ENCODE assay signal across 24 cellular contexts in the genomic region with DNA sequence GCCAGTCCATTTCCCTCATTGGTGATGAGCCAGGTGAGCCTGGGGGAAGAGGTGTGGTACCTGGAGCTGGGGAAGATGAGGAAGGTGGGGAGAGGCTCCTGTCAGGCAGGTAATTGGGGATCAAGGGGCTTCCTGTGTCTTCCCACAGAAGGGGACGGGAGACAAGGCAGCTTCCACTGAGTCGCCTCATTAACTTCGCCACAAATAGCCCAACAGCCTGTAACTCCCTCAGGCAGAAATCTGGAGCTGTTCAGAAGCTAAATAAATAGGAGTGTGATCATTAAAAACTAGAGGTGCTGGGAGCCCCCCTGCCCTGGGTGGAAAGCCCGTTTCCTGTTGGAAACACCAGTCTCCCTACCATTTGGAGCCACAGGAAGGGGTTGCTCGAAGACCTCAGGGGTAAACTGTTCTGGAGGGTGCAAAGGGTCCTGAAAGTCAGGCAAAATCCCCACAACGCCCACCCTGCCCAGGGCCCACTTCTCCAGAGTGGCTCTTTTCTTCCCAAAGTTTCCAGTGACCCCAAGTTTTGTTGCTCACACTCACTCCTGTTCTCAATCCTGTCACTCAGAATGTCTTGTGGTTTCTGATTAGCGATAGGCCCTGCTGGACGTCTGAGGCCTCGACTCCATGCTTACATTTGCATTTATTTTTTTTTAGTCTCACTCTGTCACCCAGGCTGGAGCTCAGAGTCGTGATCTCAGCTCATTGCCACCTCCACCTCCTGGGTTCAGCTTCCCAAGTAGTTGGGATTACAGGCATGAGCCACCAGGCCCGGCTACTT. TPM values are rescaled to one million over a fixed set of nuclear protein-coding genes. Genes with fewer than 3 reads are reported as not detected.
A peak's percentile ranks its signal among the peaks of the same experiment; 100 is the strongest.
DNase-seq lines count a peak whose midpoint lies in the region; ATAC-seq and TF ChIP-seq lines count a peak whose summit lies in the region.
"Had no signal": no experiment of that assay in that cellular context is flagged by ENCODE, and none has a peak within 500 bp of the region (broad histone marks: within the 10 kb centered on the region; RNA-seq: fewer than 3 reads in every experiment).

No MANE protein-coding gene starts in this region.

- ATAC-seq in HG02852 (IDR thresholded peaks at IDR 0.05; ENCODE audit: unreplicated experiment) (no peak), GM18858 (IDR thresholded peaks at IDR 0.05; ENCODE audit: unreplicated experiment) (no peak)
- ATAC-seq: activated CD4-positive, alpha-beta T cell treated with anti-CD3 and anti-CD28 coated beads for 36 hours; lower lobe of right lung; Panc1; T-cell had no signal

- H3K4me1 Mint-ChIP-seq in chondrocyte (ENCODE audit: low read depth) = peaks cover 87% of the 10 kb centered on the region
- peaks cover 98% of the 10 kb centered on the region for H3K4me1 Mint-ChIP-seq in nephron progenitor cell
- H3K4me1 Mint-ChIP-seq: activated CD4-positive, alpha-beta T cell treated with anti-CD3 and anti-CD28 coated beads for 36 hours; activated naive CD8-positive, alpha-beta T cell treated with anti-CD3 and anti-CD28 coated beads for 36 hours; T-cell had no signal

- peaks cover 90% of the 10 kb centered on the region for H3K4me1 ChIP-seq in BE2C

- no peaks in the 10 kb centered on the region for H3K9me3 Mint-ChIP-seq in chondrocyte (ENCODE audit: low read depth)
- no peaks in the 10 kb centered on the region for H3K9me3 Mint-ChIP-seq in nephron progenitor cell
- H3K9me3 Mint-ChIP-seq: activated naive CD8-positive, alpha-beta T cell treated with anti-CD3 and anti-CD28 coated beads for 36 hours; IgD-negative memory B cell; T-cell had no signal

- peak; percentile 38 for DNase-seq in H4 (ENCODE audit: low spot score)
- DNase-seq in NCI-H69 (lab: John Stamatoyannopoulos, UW) = peak; percentile 88
- no peak for DNase-seq in chondrocyte (ENCODE audit: low spot score)
- no peak for DNase-seq in nephron progenitor cell
- DNase-seq in BE2C = no peak
- no peak for DNase-seq in stimulated activated CD4-positive, alpha-beta T cell treated with anti-CD3 and anti-CD28 coated beads, Interleukin-1b, Interleukin-23, amount 100 ng/mL, for 48 hours
- DNase-seq: activated CD4-positive, alpha-beta T cell treated with anti-CD3 and anti-CD28 coated beads for 36 hours; activated effector memory CD4-positive, alpha-beta T cell treated with Interleukin-2 at 50 U/mL for 16 hours; activated naive CD8-positive, alpha-beta T cell treated with anti-CD3 and anti-CD28 coated beads for 36 hours; cerebellar nuclear complex; EL; GOT3; lower lobe of right lung; NCI-H1092; NCI-H187 treated with DMSO at 0.1 percent for 48 hours; SIG-M5; stimulated activated CD4-positive, alpha-beta T cell treated with anti-CD3 and anti-CD28 coated beads, Interleukin-15, amount 100 ng/mL, for 24 hours; stimulated activated naive CD4-positive, alpha-beta T cell; T-cell; testis had no signal

- no peak overlapping the region for H3K4me3 ChIP-seq in BE2C (ENCODE audit: low read depth, low read length)
- H3K4me3 ChIP-seq: lower lobe of right lung, testis had no signal

- H3K27me3 Mint-ChIP-seq in chondrocyte (ENCODE audit: low read depth) (no peaks in the 10 kb centered on the region), nephron progenitor cell (ENCODE audit: low read depth, poor library complexity) (no peaks in the 10 kb centered on the region)
- H3K27me3 Mint-ChIP-seq: activated CD4-positive, alpha-beta T cell treated with anti-CD3 and anti-CD28 coated beads for 36 hours; activated naive CD8-positive, alpha-beta T cell treated with anti-CD3 and anti-CD28 coated beads for 36 hours had no signal

- H3K4me3 Mint-ChIP-seq in chondrocyte (ENCODE audit: unreplicated experiment) = no peak overlapping the region
- peak overlapping the region; percentile 15 for H3K4me3 Mint-ChIP-seq in nephron progenitor cell
- H3K4me3 Mint-ChIP-seq: activated CD4-positive, alpha-beta T cell treated with anti-CD3 and anti-CD28 coated beads for 36 hours; activated naive CD8-positive, alpha-beta T cell treated with anti-CD3 and anti-CD28 coated beads for 36 hours; IgD-negative memory B cell; T-cell had no signal

- H3K27me3 ChIP-seq in BE2C = no peaks in the 10 kb centered on the region
- H3K27me3 ChIP-seq: testis had no signal

- H3K36me3 Mint-ChIP-seq in chondrocyte (ENCODE audit: low read depth) = no peaks in the 10 kb centered on the region
- H3K36me3 Mint-ChIP-seq in nephron progenitor cell (ENCODE audit: low read depth) = no peaks in the 10 kb centered on the region
- H3K36me3 Mint-ChIP-seq: activated naive CD8-positive, alpha-beta T cell treated with anti-CD3 and anti-CD28 coated beads for 36 hours; T-cell had no signal

- peak overlapping the region; percentile 27 for H3K27ac Mint-ChIP-seq in chondrocyte (ENCODE audit: unreplicated experiment)
- H3K27ac Mint-ChIP-seq in nephron progenitor cell = peak overlapping the region; percentile 98
- H3K27ac Mint-ChIP-seq: activated CD4-positive, alpha-beta T cell treated with anti-CD3 and anti-CD28 coated beads for 36 hours; activated naive CD8-positive, alpha-beta T cell treated with anti-CD3 and anti-CD28 coated beads for 36 hours; T-cell had no signal

- peaks cover 26% of the 10 kb centered on the region for H3K36me3 ChIP-seq in BE2C
- H3K36me3 ChIP-seq: lower lobe of right lung had no signal

- TF ChIP-seq CTCF in chondrocyte (IDR thresholded peaks at IDR 0.05) (no peak), nephron progenitor cell (IDR thresholded peaks at IDR 0.05) (no peak), BE2C (IDR thresholded peaks at IDR 0.05; ENCODE audit: low read depth, low read length) (no peak)

- no peaks in the 10 kb centered on the region for H3K9me3 ChIP-seq in BE2C
- H3K9me3 ChIP-seq: lower lobe of right lung, testis had no signal

RNA-seq across cellular contexts. Expression of gene UNC5B, which starts 25.7 kb away (rescaled TPM):
- total RNA-seq in H4 (2014; rRNA removed; shearing (Covaris generic)) = 6.8 and 7.1 TPM in 2 replicates
- total RNA-seq in chondrocyte = 36.4 to 61.1 TPM (median 57.9 TPM) in 3 replicates
- 181 TPM for polyA plus RNA-seq in BE2C (2012; ENCODE audit: insufficient read depth, insufficient read length, low read depth)
- polyA plus RNA-seq: IgD-negative memory B cell had no signal

Comparison
In these comparisons a context has a peak if more than half of its experiments do, and no peak if none do; other contexts are left out.
1. DNase-seq: peak in H4 (single experiment) and NCI-H69 (single experiment); none in chondrocyte (single experiment), nephron progenitor cell (single experiment), BE2C (single experiment) and stimulated activated CD4-positive, alpha-beta T cell treated with anti-CD3 and anti-CD28 coated beads, Interleukin-1b, Interleukin-23, amount 100 ng/mL, for 48 hours (single experiment).